ENCODE assay signal across 10 cellular contexts in the genomic region with DNA sequence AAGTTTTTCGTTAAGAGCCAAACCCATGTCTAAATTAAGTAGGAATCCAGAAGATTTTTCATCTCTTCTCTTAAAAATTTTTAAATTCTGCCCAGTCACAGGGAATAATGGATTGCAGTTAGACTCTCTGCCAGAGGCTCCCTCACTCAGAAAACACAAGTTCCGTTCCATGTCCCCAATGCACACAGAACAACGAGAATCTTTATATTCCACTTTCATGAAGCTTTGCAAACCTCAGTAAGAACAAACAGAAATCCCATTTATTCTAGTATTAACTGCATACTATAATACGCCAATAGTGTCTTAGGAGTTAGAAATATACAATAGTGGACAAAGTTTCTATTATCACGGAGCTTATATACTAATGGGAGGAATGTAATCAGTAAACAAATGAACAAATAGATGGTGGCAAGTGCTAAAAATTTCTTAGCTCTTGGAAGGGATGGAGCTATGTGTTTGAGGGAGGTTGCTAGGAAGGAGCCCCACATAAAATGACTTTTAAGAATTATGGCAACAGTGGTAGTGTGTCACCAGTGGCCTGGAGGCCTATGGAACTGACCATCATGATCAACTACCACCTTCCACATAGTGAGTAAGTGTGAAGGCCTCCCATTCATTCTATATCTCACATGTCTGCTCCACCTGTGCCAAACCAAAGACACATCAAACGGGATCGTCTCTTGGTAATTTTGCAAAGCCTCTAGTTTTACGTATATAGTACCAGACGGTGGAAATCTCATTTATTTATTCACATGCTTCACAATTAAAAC. TPM values are rescaled to one million over a fixed set of nuclear protein-coding genes. Genes with fewer than 3 reads are reported as not detected.
DNase-seq lines count a peak whose midpoint lies in the region; ATAC-seq and TF ChIP-seq lines count a peak whose summit lies in the region.
"Had no signal": no experiment of that assay in that cellular context is flagged by ENCODE, and none has a peak within 500 bp of the region (broad histone marks: within the 10 kb centered on the region; RNA-seq: fewer than 3 reads in every experiment).

No MANE protein-coding gene starts in this region.

- H3K27ac ChIP-seq in CD4-positive, CD25-positive, alpha-beta regulatory T cell (ENCODE audit: insufficient read depth, low read length, poor library complexity, severe bottlenecking) = peak overlapping the region; percentile 63
- H3K27ac ChIP-seq in IMR-90 (ENCODE audit: insufficient read depth, low read length) (no peak overlapping the region), caudate nucleus (ENCODE audit: low read depth, low read length) (peak overlapping the region; percentile 78), neutrophil (peak overlapping the region; percentile 77)

- TF ChIP-seq POLR2A in IMR-90 (IDR thresholded peaks at IDR 0.05; ENCODE audit: low read depth, low read length) = no peak

- H4K20me1 ChIP-seq in IMR-90 (ENCODE audit: insufficient read depth, low read length) = peaks cover 96% of the 10 kb centered on the region

- no peaks in the 10 kb centered on the region for H3K27me3 Mint-ChIP-seq in CD4-positive, CD25-positive, alpha-beta regulatory T cell

- ATAC-seq in CD4-positive, CD25-positive, alpha-beta regulatory T cell (ENCODE audit: low read depth in 2 of 2) = no peak
- no peak for ATAC-seq in IMR-90 (ENCODE audit: low read depth)
- ATAC-seq: mucosa of descending colon had no signal

- no peak overlapping the region for H3K4ac ChIP-seq in IMR-90 (ENCODE audit: low read depth, low read length)

- CTCF ChIA-PET in IMR-90 (lab: Yijun Ruan, JAX) = no interaction called here

- no peak overlapping the region for H2BK15ac ChIP-seq in IMR-90 (ENCODE audit: low read depth, low read length)

- WGBS in IMR-90 (ENCODE audit: extremely low coverage in 2 of 2, insufficient read length in 1 of 2), 2 experiments = 77% methylated on average over 4 of the region's 9 CpGs; no CpG with 5 or more reads in 1 of the 2 experiments

- in situ Hi-C loops in IMR-90 (cut with MboI; ENCODE audit: low sequenced_read_pairs) = loop anchor here (25.0 kb wide), 1 partner anchor 168 kb away; no protein-coding TSS in a partner anchor

- peaks cover 3% of the 10 kb centered on the region for H3K36me3 ChIP-seq in CD4-positive, CD25-positive, alpha-beta regulatory T cell (ENCODE audit: control insufficient read depth, insufficient read depth, low read length)
- H3K36me3 ChIP-seq in IMR-90 (ENCODE audit: control insufficient read depth, insufficient read depth, low read length) (no peaks in the 10 kb centered on the region), neutrophil (peaks cover 12% of the 10 kb centered on the region)

- dilution Hi-C loops in IMR-90 (cut with HindIII; ENCODE audit: low sequenced_read_pairs, unreplicated experiment) = no loop called here

- no peaks in the 10 kb centered on the region for H3K9me3 ChIP-seq in CD4-positive, CD25-positive, alpha-beta regulatory T cell (ENCODE audit: control insufficient read depth in 2 of 2, low read length in 2 of 2)
- H3K9me3 ChIP-seq in IMR-90 (ENCODE audit: control insufficient read depth, insufficient read depth, low read length) (no peaks in the 10 kb centered on the region), neutrophil (no peaks in the 10 kb centered on the region)
- H3K9me3 ChIP-seq: mucosa of descending colon had no signal

- H3K4me3 ChIP-seq in CD4-positive, CD25-positive, alpha-beta regulatory T cell (ENCODE audit: low read depth, low read length) = peak overlapping the region; percentile 53
- H3K4me3 ChIP-seq in IMR-90 (ENCODE audit: insufficient read depth, low read depth, low read length) (no peak overlapping the region), neutrophil (ENCODE audit: low read depth in 1 of 2, low read length in 1 of 2) (peak overlapping the region in 1 of 2 experiments; percentile 23)
- H3K4me3 ChIP-seq: mucosa of descending colon had no signal

- H4K5ac ChIP-seq in IMR-90 (ENCODE audit: low read depth, low read length) = no peak overlapping the region

- no peak for TF ChIP-seq CTCF in IMR-90 (conservative IDR thresholded peaks at IDR 0.05; ENCODE audit: low read depth, low read length)
- TF ChIP-seq CTCF in neutrophil (IDR thresholded peaks at IDR 0.05) = no peak

- H2AFZ ChIP-seq in IMR-90 (replicated peaks; ENCODE audit: low read length, poor library complexity) = no peak overlapping the region

- peaks cover 0 to 38% of the 10 kb centered on the region in 2 experiments; a peak in 2 of 4 replicates for H3K79me1 ChIP-seq in IMR-90 (ENCODE audit: low read depth in 1 of 2, low read length in 2 of 2)

- no peaks in the 10 kb centered on the region for H3K27me3 ChIP-seq in CD4-positive, CD25-positive, alpha-beta regulatory T cell (ENCODE audit: control insufficient read depth, insufficient read depth, low read length)
- H3K27me3 ChIP-seq in IMR-90 (ENCODE audit: control insufficient read depth, insufficient read depth, low read length) = no peaks in the 10 kb centered on the region
- H3K27me3 ChIP-seq in neutrophil = no peaks in the 10 kb centered on the region

- H3K27ac Mint-ChIP-seq in CD4-positive, CD25-positive, alpha-beta regulatory T cell = peak overlapping the region; percentile 11 to 72 (median 63)

- peak overlapping the region; percentile 12 for H2BK5ac ChIP-seq in IMR-90 (ENCODE audit: low read depth, low read length, poor library complexity, severe bottlenecking)

- H3K9me1 ChIP-seq in IMR-90 (ENCODE audit: insufficient read depth, low read length) = peaks cover 19% of the 10 kb centered on the region

- H3K56ac ChIP-seq in IMR-90 (ENCODE audit: extremely low read depth, insufficient read depth, low read length) = no peak overlapping the region

- intact Hi-C loops in IMR-90 (cut with micrococcal nuclease) = loop anchor here (2.0 to 5.0 kb wide), 2 partner anchors 23 to 243 kb away; no protein-coding TSS in a partner anchor

- H2AK9ac ChIP-seq in IMR-90 (replicated peaks; ENCODE audit: low read depth, low read length, poor library complexity) = no peak overlapping the region

- no peak overlapping the region for H4K8ac ChIP-seq in IMR-90 (ENCODE audit: low read depth in 2 of 2, low read length in 2 of 2)

- peaks cover 47 to 87% (median 72%) of the 10 kb centered on the region in 4 donors for H3K4me1 Mint-ChIP-seq in CD4-positive, CD25-positive, alpha-beta regulatory T cell

- no peak overlapping the region for H3K9ac ChIP-seq in IMR-90 (ENCODE audit: low read depth, low read length)

- H2BK20ac ChIP-seq in IMR-90 (ENCODE audit: low read depth, low read length) = no peak overlapping the region

- no peak overlapping the region for H2BK120ac ChIP-seq in IMR-90 (ENCODE audit: low read depth, low read length)

- H2AK5ac ChIP-seq in IMR-90 (ENCODE audit: low read depth, low read length) = no peak overlapping the region

- H3K9me3 Mint-ChIP-seq in CD4-positive, CD25-positive, alpha-beta regulatory T cell = no peaks in the 10 kb centered on the region

- 0 out of 2 replicates have a peak overlapping the region, but pooled peaks have one; percentile 0 for H3K14ac ChIP-seq in IMR-90 (replicated peaks; ENCODE audit: low read depth, low read length)

- peak overlapping the region; percentile 47; the same call in 1 of the 2 replicates for H3K4me2 ChIP-seq in IMR-90 (ENCODE audit: low read depth, low read length)

- POLR2A ChIA-PET in IMR-90 (lab: Charles Lee; ENCODE audit: unreplicated experiment) = no interaction called here

- H3K23ac ChIP-seq in IMR-90 (ENCODE audit: low read depth, low read length) = peak overlapping the region; percentile 49; the same call in 1 of the 2 replicates

- no peak for TF ChIP-seq RAD21 in IMR-90 (IDR thresholded peaks at IDR 0.05; ENCODE audit: low read length)

- no peak overlapping the region for H4K91ac ChIP-seq in IMR-90 (ENCODE audit: insufficient read depth, low read depth, low read length)

- H3K36me3 Mint-ChIP-seq in CD4-positive, CD25-positive, alpha-beta regulatory T cell = peaks cover 4% of the 10 kb centered on the region

- BruUV-seq in IMR-90 (replicated peaks; lab: Mats Ljungman, UMichigan) = no TSS peak

- no peak overlapping the region for H3K18ac ChIP-seq in IMR-90 (ENCODE audit: low read depth, low read length)

- no peak for DNase-seq in CD4-positive, CD25-positive, alpha-beta regulatory T cell
- DNase-seq in IMR-90 (no peak), caudate nucleus (lab: John Stamatoyannopoulos, UW) (peak in 10 of 61 donors; percentile 1 to 38 (median 4)), DMS53 (lab: John Stamatoyannopoulos, UW) (no peak), T-helper 9 cell (no peak), COLO829 (ENCODE audit: low spot score) (no peak), SK-N-DZ (ENCODE audit: low spot score) (no peak)
- DNase-seq: mucosa of descending colon, NCI-H1436 treated with DMSO at 0.1 percent for 48 hours had no signal

- peaks cover 71% of the 10 kb centered on the region for H3K4me1 ChIP-seq in CD4-positive, CD25-positive, alpha-beta regulatory T cell (ENCODE audit: control insufficient read depth, insufficient read depth, low read length, poor library complexity, severe bottlenecking)
- H3K4me1 ChIP-seq in IMR-90 (ENCODE audit: control insufficient read depth, insufficient read depth, low read length) (peaks cover 15% of the 10 kb centered on the region), neutrophil (ENCODE audit: control insufficient read depth in 1 of 2, insufficient read depth in 1 of 2, low read depth in 1 of 2, low read length in 1 of 2) (peaks cover 82 to 85% of the 10 kb centered on the region in 2 experiments)

- H3K4me3 Mint-ChIP-seq in CD4-positive, CD25-positive, alpha-beta regulatory T cell = peak overlapping the region in 2 of 4 donors; percentile 37 to 52

TF ChIP-seq in IMR-90, 13 proteins besides CTCF, POLR2A, EP300 and RAD21 (continues in another document):
- TF ChIP-seq MXI1 (IDR thresholded peaks at IDR 0.05; ENCODE audit: borderline replicate concordance, low read depth, low read length) = no peak
- TF ChIP-seq, protein P1, sequence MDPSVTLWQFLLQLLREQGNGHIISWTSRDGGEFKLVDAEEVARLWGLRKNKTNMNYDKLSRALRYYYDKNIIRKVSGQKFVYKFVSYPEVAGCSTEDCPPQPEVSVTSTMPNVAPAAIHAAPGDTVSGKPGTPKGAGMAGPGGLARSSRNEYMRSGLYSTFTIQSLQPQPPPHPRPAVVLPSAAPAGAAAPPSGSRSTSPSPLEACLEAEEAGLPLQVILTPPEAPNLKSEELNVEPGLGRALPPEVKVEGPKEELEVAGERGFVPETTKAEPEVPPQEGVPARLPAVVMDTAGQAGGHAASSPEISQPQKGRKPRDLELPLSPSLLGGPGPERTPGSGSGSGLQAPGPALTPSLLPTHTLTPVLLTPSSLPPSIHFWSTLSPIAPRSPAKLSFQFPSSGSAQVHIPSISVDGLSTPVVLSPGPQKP (IDR thresholded peaks at IDR 0.05; ENCODE audit: borderline replicate concordance, low read depth, low read length) = no peak
- TF ChIP-seq MAZ (IDR thresholded peaks at IDR 0.05; ENCODE audit: borderline replicate concordance, low read depth, low read length) = no peak

RNA-seq across cellular contexts. Expression of a gene that starts 24.9 kb away (rescaled TPM):
- 194 TPM for total RNA-seq in CD4-positive, CD25-positive, alpha-beta regulatory T cell
- 10 to 100 TPM; 19.9 to 25.8 (median 23.2) TPM for polyA plus RNA-seq in CD4-positive, CD25-positive, alpha-beta regulatory T cell
- total RNA-seq in IMR-90 (2012; rRNA removed) = 441 and 453 TPM in 2 replicates
- 214 and 235 TPM in 2 replicates for polyA plus RNA-seq in IMR-90 (2012; rRNA removed)
- polyA plus RNA-seq in IMR-90 (2012; cell fraction: cytosol; rRNA removed) = 75.0 and 88.4 TPM in 2 replicates
- polyA plus RNA-seq in IMR-90 (2012; cell fraction: nucleus; rRNA removed; ENCODE audit: low replicate concordance) = 42.1 and 341 TPM in 2 replicates
- 59.8 and 73.2 TPM in 2 replicates for polyA plus RNA-seq in SK-N-DZ (2014; cell fraction: cytosol; rRNA removed)
- 35.7 and 77.3 TPM in 2 replicates for polyA plus RNA-seq in SK-N-DZ (2014; cell fraction: nucleus; rRNA removed)
